ENCODE assay signal across 1 cellular context in genomic region chr4:1779588-1780382, GRCh38.
TF ChIP-seq lines count a peak whose summit lies in the region.

No MANE protein-coding gene starts in this region.

TF ChIP-seq in SK-N-SH treated with all-trans-retinoic acid at 6 μM for 48 hours, 23 proteins besides CTCF, POLR2A, EP300 and RAD21 (continued from another document):
- TF ChIP-seq PATZ1 (CRISPR knock-in tag; IDR thresholded peaks at IDR 0.05; ENCODE audit: borderline replicate concordance) = no peak
- no peak for TF ChIP-seq POU6F1 (CRISPR knock-in tag; IDR thresholded peaks at IDR 0.05; ENCODE audit: borderline replicate concordance, low read depth)
- TF ChIP-seq ISL1 (CRISPR knock-in tag; IDR thresholded peaks at IDR 0.05) = no peak
TF ChIP-seq in SK-N-SH treated with all-trans-retinoic acid at 6 μM for 48 hours: peak in this region for 0.
